9 cellular contexts compared by ENCODE assay signal in the genomic region with DNA sequence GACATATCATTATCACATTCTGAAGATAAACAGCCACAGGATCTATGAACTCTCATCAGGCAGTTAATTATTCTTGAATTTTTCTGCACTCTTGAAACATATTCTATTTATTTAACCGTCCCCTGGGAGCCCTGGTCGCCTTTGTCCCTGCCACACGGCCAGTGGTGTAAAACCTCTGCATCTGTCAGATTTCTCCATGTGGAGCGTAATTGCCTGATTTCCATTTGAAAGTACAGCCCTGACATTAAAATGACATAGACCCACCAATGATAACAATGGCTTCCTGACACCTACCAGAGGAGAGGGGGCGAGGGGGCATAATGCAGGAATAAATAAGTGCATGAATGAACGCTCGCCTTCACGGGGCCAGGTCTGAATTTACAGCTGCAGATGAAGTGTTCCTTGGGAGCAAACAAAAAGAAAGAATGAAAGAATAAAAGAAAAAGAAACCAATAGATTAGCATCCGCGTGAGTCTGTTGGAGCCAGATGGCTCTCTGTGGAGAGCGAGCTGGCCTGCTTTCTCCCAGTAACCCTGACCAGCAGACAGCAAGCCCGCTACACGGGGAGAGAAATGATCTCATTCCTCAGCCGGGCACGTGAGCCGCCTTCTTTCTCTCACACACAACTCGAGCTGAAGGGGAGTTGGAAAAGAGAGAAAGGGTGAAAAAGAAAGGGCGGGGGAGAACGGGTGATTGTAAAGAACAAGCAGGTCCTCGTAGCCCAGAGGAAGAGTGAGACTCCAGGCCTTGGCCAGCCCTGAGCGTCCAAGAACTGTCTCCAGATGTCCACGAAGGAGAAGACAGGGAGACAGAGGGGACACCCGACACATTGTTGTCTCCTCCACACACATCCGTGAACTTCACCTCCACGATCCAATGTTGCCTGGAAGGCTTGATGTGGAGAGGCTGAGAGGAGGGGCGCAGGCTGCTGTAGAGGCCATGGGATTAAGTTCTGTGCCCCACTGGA.
DNase-seq lines count a peak whose midpoint lies in the region; TF ChIP-seq lines count a peak whose summit lies in the region.
"Had no signal": no experiment of that assay in that cellular context is flagged by ENCODE, and none has a peak within 500 bp of the region (broad histone marks: within the 10 kb centered on the region; RNA-seq: fewer than 3 reads in every experiment).

No MANE protein-coding gene starts in this region.

- H3K36me3 Mint-ChIP-seq in immature natural killer cell: peaks cover 0 to 3% (median 0%) of the 10 kb centered on the region in 3 donors
- no peaks in the 10 kb centered on the region for H3K36me3 Mint-ChIP-seq in activated T-helper 2 cell treated with anti-CD3 and anti-CD28 coated beads, Interferon-gamma antibody, Interleukin-2, Interleukin-4, amounts not matched to agents 10 μg/mL and 5 μg/mL and 100 μg/mL, durations not matched to agents 14 hours and 24 hours and 36 hours (ENCODE audit: low read depth)

- peak overlapping the region in 5 of 6 donors; percentile 19 to 90 (median 69) for H3K27ac Mint-ChIP-seq in immature natural killer cell
- H3K27ac Mint-ChIP-seq in activated T-helper 2 cell treated with anti-CD3 and anti-CD28 coated beads, Interferon-gamma antibody, Interleukin-2, Interleukin-4, amounts not matched to agents 10 μg/mL and 5 μg/mL and 100 μg/mL, durations not matched to agents 14 hours and 24 hours and 36 hours: no peak overlapping the region

- peak overlapping the region; percentile 44 for H3K27ac ChIP-seq in angular gyrus (ENCODE audit: low read depth, low read length)
- H3K27ac ChIP-seq in testis: peak overlapping the region in 1 of 2 donors; percentile 36
- H3K27ac ChIP-seq: 22Rv1 had no signal

- H3K27me3 ChIP-seq in testis: no peaks in the 10 kb centered on the region

- intact Hi-C loops in testis (cut with DNase I; ENCODE audit: low total_unique reads): no loop called here
- intact Hi-C loops in activated T-helper 2 cell treated with anti-CD3 and anti-CD28 coated beads, Interferon-gamma antibody, Interleukin-2, Interleukin-4, amounts not matched to agents 10 μg/mL and 5 μg/mL and 100 μg/mL, durations not matched to agents 14 hours and 24 hours and 36 hours (cut with micrococcal nuclease): no loop called here

- H3K9me3 ChIP-seq in testis: no peaks in the 10 kb centered on the region

- peaks cover 1 to 6% (median 4%) of the 10 kb centered on the region in 6 donors for H3K9me3 Mint-ChIP-seq in immature natural killer cell
- peaks cover 5% of the 10 kb centered on the region for H3K9me3 Mint-ChIP-seq in activated T-helper 2 cell treated with anti-CD3 and anti-CD28 coated beads, Interferon-gamma antibody, Interleukin-2, Interleukin-4, amounts not matched to agents 10 μg/mL and 5 μg/mL and 100 μg/mL, durations not matched to agents 14 hours and 24 hours and 36 hours

- peaks cover 10% of the 10 kb centered on the region for H3K4me1 ChIP-seq in testis

- no peak for TF ChIP-seq CTCF in testis (IDR thresholded peaks at IDR 0.05)

- H3K4me3 ChIP-seq in testis: no peak overlapping the region

- 45 to 48% methylated on average over 26 of the region's 26 CpGs for WGBS in testis, 2 donors

- H3K4me1 Mint-ChIP-seq in immature natural killer cell: peaks cover 22 to 31% of the 10 kb centered on the region in 2 donors
- H3K4me1 Mint-ChIP-seq in activated T-helper 2 cell treated with anti-CD3 and anti-CD28 coated beads, Interferon-gamma antibody, Interleukin-2, Interleukin-4, amounts not matched to agents 10 μg/mL and 5 μg/mL and 100 μg/mL, durations not matched to agents 14 hours and 24 hours and 36 hours (ENCODE audit: low read depth): peaks cover 18% of the 10 kb centered on the region

- peaks cover 1 to 9% (median 5%) of the 10 kb centered on the region in 3 donors for H3K27me3 Mint-ChIP-seq in immature natural killer cell (ENCODE audit: low read depth in 3 of 3)
- peaks cover 3% of the 10 kb centered on the region for H3K27me3 Mint-ChIP-seq in activated T-helper 2 cell treated with anti-CD3 and anti-CD28 coated beads, Interferon-gamma antibody, Interleukin-2, Interleukin-4, amounts not matched to agents 10 μg/mL and 5 μg/mL and 100 μg/mL, durations not matched to agents 14 hours and 24 hours and 36 hours (ENCODE audit: low read depth)

- H3K36me3 ChIP-seq in testis (ENCODE audit: low read depth, missing control alignments): no peaks in the 10 kb centered on the region

- peak overlapping the region in 1 of 5 donors; percentile 14 for H3K4me3 Mint-ChIP-seq in immature natural killer cell
- no peak overlapping the region for H3K4me3 Mint-ChIP-seq in activated T-helper 2 cell treated with anti-CD3 and anti-CD28 coated beads, Interferon-gamma antibody, Interleukin-2, Interleukin-4, amounts not matched to agents 10 μg/mL and 5 μg/mL and 100 μg/mL, durations not matched to agents 14 hours and 24 hours and 36 hours (ENCODE audit: low read depth)

- TF ChIP-seq POLR2A in testis (IDR thresholded peaks at IDR 0.05): no peak

- DNase-seq in NCI-H1105 treated with DMSO at 0.1 percent for 48 hours (lab: John Stamatoyannopoulos, UW) (peak; percentile 25), NCI-H1105 (lab: John Stamatoyannopoulos, UW) (no peak), immature natural killer cell (no peak), testis (peak; percentile 81), RPMI8226 (no peak), NCI-H510A treated with DMSO at 0.1 percent for 48 hours (lab: John Stamatoyannopoulos, UW) (no peak)
- DNase-seq in activated T-helper 2 cell treated with anti-CD3 and anti-CD28 coated beads, Interferon-gamma antibody, Interleukin-2, Interleukin-4, amounts not matched to agents 10 μg/mL and 5 μg/mL and 100 μg/mL, durations not matched to agents 14 hours and 24 hours and 36 hours (ENCODE audit: low spot score): no peak

Comparison
In these comparisons a context has a peak if more than half of its experiments do, and no peak if none do; other contexts are left out.
1. DNase-seq: peak in NCI-H1105 treated with DMSO at 0.1 percent for 48 hours (single experiment) and testis (single experiment); none in NCI-H1105 (single experiment), immature natural killer cell (0 of 3), RPMI8226 (single experiment), NCI-H510A treated with DMSO at 0.1 percent for 48 hours (single experiment) and activated T-helper 2 cell treated with anti-CD3 and anti-CD28 coated beads, Interferon-gamma antibody, Interleukin-2, Interleukin-4, amounts not matched to agents 10 μg/mL and 5 μg/mL and 100 μg/mL, durations not matched to agents 14 hours and 24 hours and 36 hours (single experiment).